Comparison of ENCODE assay signal across 17 cellular contexts in the genomic region with DNA sequence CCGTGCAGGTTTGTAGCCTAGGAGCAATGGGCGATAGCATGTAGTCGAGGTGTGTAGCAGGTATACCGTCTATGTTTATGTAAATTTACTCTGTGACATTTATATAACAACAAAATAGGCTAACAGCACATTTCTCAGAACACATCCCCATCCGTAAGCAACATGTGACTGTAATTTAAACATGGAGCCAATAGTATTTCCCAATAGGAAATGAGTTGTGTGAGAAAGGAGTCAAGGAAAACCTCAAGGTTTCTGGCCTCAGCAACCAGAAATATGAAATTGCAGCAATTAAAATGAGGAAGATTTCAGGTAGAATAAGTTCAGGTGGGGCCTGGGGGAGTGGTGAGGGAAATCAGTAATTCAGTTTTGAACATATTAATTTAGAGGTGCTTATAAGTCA.
"Had no signal": no experiment of that assay in that cellular context is flagged by ENCODE, and none has a peak within 500 bp of the region (broad histone marks: within the 10 kb centered on the region; RNA-seq: fewer than 3 reads in every experiment).

No MANE protein-coding gene starts in this region.

- H3K9me3 Mint-ChIP-seq: activated naive CD8-positive, alpha-beta T cell treated with anti-CD3 and anti-CD28 coated beads for 36 hours; memory B cell had no signal

- H3K27me3 Mint-ChIP-seq: activated naive CD8-positive, alpha-beta T cell treated with anti-CD3 and anti-CD28 coated beads for 36 hours; memory B cell; stimulated activated naive CD8-positive, alpha-beta T cell treated with anti-CD3 and anti-CD28 coated beads, Interleukin-15, Interleukin-2, amounts not matched to agents 100 ng/mL and 50 ng/mL, for 24 hours had no signal

- H3K36me3 ChIP-seq: breast epithelium, right lobe of liver had no signal

- H3K36me3 Mint-ChIP-seq: activated naive CD8-positive, alpha-beta T cell treated with anti-CD3 and anti-CD28 coated beads for 36 hours; memory B cell; WTC11 had no signal

- H3K4me1 ChIP-seq: breast epithelium had no signal

- H3K27ac ChIP-seq: breast epithelium, gastrocnemius medialis, right lobe of liver, skin epidermis, tibial artery had no signal

- H3K4me3 Mint-ChIP-seq: activated naive CD8-positive, alpha-beta T cell treated with anti-CD3 and anti-CD28 coated beads for 36 hours; memory B cell; stimulated activated naive CD8-positive, alpha-beta T cell treated with anti-CD3 and anti-CD28 coated beads, Interleukin-15, Interleukin-2, amounts not matched to agents 100 ng/mL and 50 ng/mL, for 24 hours; WTC11 had no signal

- ATAC-seq: gastrocnemius medialis, left ventricle myocardium superior, right lobe of liver, WTC11 had no signal

- H3K9me3 ChIP-seq: gastrocnemius medialis, right lobe of liver had no signal

- H3K4me3 ChIP-seq: breast epithelium, gastrocnemius medialis, right lobe of liver, skin epidermis, tibial artery had no signal

- DNase-seq: activated naive CD4-positive, alpha-beta T cell treated with Interleukin-2 at 50 U/mL for 16 hours; activated naive CD8-positive, alpha-beta T cell treated with anti-CD3 and anti-CD28 coated beads for 36 hours; activated T-cell treated with anti-CD3 and anti-CD28 coated beads, Interleukin-2, amount 50 U/mL, for 48 hours; amniotic stem cell; gastrocnemius medialis; hippocampal formation; left ventricle myocardium superior; occipital lobe; right lobe of liver; stimulated activated CD4-positive, alpha-beta T cell treated with anti-CD3 and anti-CD28 coated beads, Interleukin-1b, Interleukin-23, amount 100 ng/mL, for 48 hours; T-helper 9 cell; tibial artery had no signal

- H3K27me3 ChIP-seq: breast epithelium, gastrocnemius medialis, right lobe of liver, tibial artery had no signal

- H3K4me1 Mint-ChIP-seq: activated naive CD8-positive, alpha-beta T cell treated with anti-CD3 and anti-CD28 coated beads for 36 hours; memory B cell; WTC11 had no signal

- H3K27ac Mint-ChIP-seq: activated naive CD8-positive, alpha-beta T cell treated with anti-CD3 and anti-CD28 coated beads for 36 hours; memory B cell; stimulated activated naive CD8-positive, alpha-beta T cell treated with anti-CD3 and anti-CD28 coated beads, Interleukin-15, Interleukin-2, amounts not matched to agents 100 ng/mL and 50 ng/mL, for 24 hours; WTC11 had no signal
